In the genomic region with DNA sequence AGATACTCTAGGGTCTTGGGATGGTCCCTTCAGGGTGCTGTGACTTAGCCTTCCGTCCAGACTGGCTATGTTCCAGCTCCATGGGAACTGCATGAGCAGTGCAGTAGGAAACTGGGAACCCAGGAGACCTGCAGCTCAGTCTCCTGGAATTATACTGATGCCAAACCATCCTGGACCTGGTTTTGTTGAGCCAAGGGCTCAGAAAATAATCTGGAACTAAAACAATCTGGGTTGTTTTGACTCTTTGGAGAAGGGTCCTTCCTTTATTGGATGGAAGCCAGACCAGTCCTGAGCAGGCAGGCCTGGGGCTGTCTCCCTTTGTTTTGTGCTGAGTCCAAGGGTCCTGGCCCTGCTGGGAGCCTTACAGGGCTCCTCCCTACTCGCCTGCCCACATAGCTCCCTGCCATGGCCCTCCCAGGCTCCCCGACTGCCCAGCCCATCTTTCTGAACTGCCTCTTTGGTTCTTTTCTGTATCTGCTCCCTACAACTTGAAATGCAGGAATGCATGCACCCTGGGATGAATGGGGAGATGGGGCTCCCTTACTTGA, we compare ENCODE assay signal across 1 cellular context.
TF ChIP-seq lines count a peak whose summit lies in the region.

No MANE protein-coding gene starts in this region.

TF ChIP-seq in HepG2, 621 proteins besides CTCF, POLR2A, EP300 and RAD21 (continued from another document and continues in another):
- no peak for TF ChIP-seq ZHX2 (IDR thresholded peaks at IDR 0.05; ENCODE audit: low read depth)
- no peak for TF ChIP-seq ZHX2 (CRISPR knock-in tag; IDR thresholded peaks at IDR 0.05; ENCODE audit: borderline replicate concordance)
- no peak for TF ChIP-seq SNAPC5 (CRISPR knock-in tag; IDR thresholded peaks at IDR 0.05; ENCODE audit: borderline replicate concordance)
- no peak for TF ChIP-seq SOX13 (IDR thresholded peaks at IDR 0.05)
- TF ChIP-seq SOX13 (CRISPR knock-in tag; conservative IDR thresholded peaks at IDR 0.05 in 1 of 2, IDR thresholded peaks at IDR 0.05 in 1 of 2) = peak in 1 of 2 experiments; percentile 19; a peak in 1 of 4 replicates
- TF ChIP-seq U2AF1 (optimal IDR thresholded peaks at IDR 0.05; ENCODE audit: low read depth, low read length) = no peak
- TF ChIP-seq, protein P1, sequence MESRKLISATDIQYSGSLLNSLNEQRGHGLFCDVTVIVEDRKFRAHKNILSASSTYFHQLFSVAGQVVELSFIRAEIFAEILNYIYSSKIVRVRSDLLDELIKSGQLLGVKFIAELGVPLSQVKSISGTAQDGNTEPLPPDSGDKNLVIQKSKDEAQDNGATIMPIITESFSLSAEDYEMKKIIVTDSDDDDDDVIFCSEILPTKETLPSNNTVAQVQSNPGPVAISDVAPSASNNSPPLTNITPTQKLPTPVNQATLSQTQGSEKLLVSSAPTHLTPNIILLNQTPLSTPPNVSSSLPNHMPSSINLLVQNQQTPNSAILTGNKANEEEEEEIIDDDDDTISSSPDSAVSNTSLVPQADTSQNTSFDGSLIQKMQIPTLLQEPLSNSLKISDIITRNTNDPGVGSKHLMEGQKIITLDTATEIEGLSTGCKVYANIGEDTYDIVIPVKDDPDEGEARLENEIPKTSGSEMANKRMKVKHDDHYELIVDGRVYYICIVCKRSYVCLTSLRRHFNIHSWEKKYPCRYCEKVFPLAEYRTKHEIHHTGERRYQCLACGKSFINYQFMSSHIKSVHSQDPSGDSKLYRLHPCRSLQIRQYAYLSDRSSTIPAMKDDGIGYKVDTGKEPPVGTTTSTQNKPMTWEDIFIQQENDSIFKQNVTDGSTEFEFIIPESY (CRISPR knock-in tag; IDR thresholded peaks at IDR 0.05) = no peak
- TF ChIP-seq SALL2 (CRISPR knock-in tag; IDR thresholded peaks at IDR 0.05) = 0 out of 2 replicates have a peak, but pooled peaks have one; percentile 37
- no peak for TF ChIP-seq HES4 (CRISPR knock-in tag; IDR thresholded peaks at IDR 0.05; ENCODE audit: borderline replicate concordance)
- TF ChIP-seq ZNF800 (CRISPR knock-in tag; IDR thresholded peaks at IDR 0.05) = 0 out of 2 replicates have a peak, but pooled peaks have one; percentile 46
- TF ChIP-seq KDM3A (CRISPR knock-in tag; IDR thresholded peaks at IDR 0.05; ENCODE audit: low read depth) = no peak
- TF ChIP-seq ZNF724P (CRISPR knock-in tag; IDR thresholded peaks at IDR 0.05; ENCODE audit: borderline replicate concordance) = no peak
- TF ChIP-seq ETV6 (CRISPR knock-in tag; conservative IDR thresholded peaks at IDR 0.05) = 0 out of 2 replicates have a peak, but pooled peaks have one; percentile 22
- TF ChIP-seq PTBP1 (IDR thresholded peaks at IDR 0.05; ENCODE audit: low read depth, low read length, poor library complexity, severe bottlenecking) = no peak
- TF ChIP-seq ARNT (IDR thresholded peaks at IDR 0.05) = no peak
- 0 out of 2 replicates have a peak, but pooled peaks have one; percentile 45 for TF ChIP-seq ZNF766 (CRISPR knock-in tag; IDR thresholded peaks at IDR 0.05; ENCODE audit: borderline replicate concordance)
- TF ChIP-seq ZNF142 (CRISPR knock-in tag; IDR thresholded peaks at IDR 0.05) = 0 out of 2 replicates have a peak, but pooled peaks have one; percentile 38
- no peak for TF ChIP-seq ZBTB37 (CRISPR knock-in tag; IDR thresholded peaks at IDR 0.05)
- TF ChIP-seq ZNF12 (CRISPR knock-in tag; IDR thresholded peaks at IDR 0.05) = no peak
- TF ChIP-seq ARNT2 (CRISPR knock-in tag; IDR thresholded peaks at IDR 0.05; ENCODE audit: low read depth) = no peak
- peak; percentile 28; the same call in 1 of the 2 replicates for TF ChIP-seq YEATS4 (CRISPR knock-in tag; IDR thresholded peaks at IDR 0.05; ENCODE audit: borderline replicate concordance)
- TF ChIP-seq ZNF207 (IDR thresholded peaks at IDR 0.05; ENCODE audit: borderline replicate concordance) = no peak
- TF ChIP-seq, protein P2, sequence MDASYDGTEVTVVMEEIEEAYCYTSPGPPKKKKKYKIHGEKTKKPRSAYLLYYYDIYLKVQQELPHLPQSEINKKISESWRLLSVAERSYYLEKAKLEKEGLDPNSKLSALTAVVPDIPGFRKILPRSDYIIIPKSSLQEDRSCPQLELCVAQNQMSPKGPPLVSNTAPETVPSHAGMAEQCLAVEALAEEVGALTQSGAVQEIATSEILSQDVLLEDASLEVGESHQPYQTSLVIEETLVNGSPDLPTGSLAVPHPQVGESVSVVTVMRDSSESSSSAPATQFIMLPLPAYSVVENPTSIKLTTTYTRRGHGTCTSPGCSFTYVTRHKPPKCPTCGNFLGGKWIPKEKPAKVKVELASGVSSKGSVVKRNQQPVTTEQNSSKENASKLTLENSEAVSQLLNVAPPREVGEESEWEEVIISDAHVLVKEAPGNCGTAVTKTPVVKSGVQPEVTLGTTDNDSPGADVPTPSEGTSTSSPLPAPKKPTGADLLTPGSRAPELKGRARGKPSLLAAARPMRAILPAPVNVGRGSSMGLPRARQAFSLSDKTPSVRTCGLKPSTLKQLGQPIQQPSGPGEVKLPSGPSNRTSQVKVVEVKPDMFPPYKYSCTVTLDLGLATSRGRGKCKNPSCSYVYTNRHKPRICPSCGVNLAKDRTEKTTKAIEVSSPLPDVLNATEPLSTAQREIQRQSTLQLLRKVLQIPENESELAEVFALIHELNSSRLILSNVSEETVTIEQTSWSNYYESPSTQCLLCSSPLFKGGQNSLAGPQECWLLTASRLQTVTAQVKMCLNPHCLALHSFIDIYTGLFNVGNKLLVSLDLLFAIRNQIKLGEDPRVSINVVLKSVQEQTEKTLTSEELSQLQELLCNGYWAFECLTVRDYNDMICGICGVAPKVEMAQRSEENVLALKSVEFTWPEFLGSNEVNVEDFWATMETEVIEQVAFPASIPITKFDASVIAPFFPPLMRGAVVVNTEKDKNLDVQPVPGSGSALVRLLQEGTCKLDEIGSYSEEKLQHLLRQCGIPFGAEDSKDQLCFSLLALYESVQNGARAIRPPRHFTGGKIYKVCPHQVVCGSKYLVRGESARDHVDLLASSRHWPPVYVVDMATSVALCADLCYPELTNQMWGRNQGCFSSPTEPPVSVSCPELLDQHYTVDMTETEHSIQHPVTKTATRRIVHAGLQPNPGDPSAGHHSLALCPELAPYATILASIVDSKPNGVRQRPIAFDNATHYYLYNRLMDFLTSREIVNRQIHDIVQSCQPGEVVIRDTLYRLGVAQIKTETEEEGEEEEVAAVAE (CRISPR knock-in tag; IDR thresholded peaks at IDR 0.05; ENCODE audit: borderline replicate concordance) = 0 out of 2 replicates have a peak, but pooled peaks have one; percentile 28
- no peak for TF ChIP-seq HNRNPL (IDR thresholded peaks at IDR 0.05; ENCODE audit: low read depth, low read length)
- TF ChIP-seq KDM5A (IDR thresholded peaks at IDR 0.05; ENCODE audit: borderline replicate concordance, low read length) = 0 out of 2 replicates have a peak, but pooled peaks have one; percentile 14
- TF ChIP-seq FOXK1 (CRISPR knock-in tag; IDR thresholded peaks at IDR 0.05; ENCODE audit: borderline replicate concordance, low read depth) = no peak
- no peak for TF ChIP-seq ZNF138 (CRISPR knock-in tag; IDR thresholded peaks at IDR 0.05; ENCODE audit: low read depth)
- no peak for TF ChIP-seq RFX3 (CRISPR knock-in tag; IDR thresholded peaks at IDR 0.05)
